9 cellular contexts compared by ENCODE assay signal in genomic region chr14:81565441-81566290, GRCh38. TPM values are rescaled to one million over a fixed set of nuclear protein-coding genes. Genes with fewer than 3 reads are reported as not detected.
A peak's percentile ranks its signal among the peaks of the same experiment; 100 is the strongest.
DNase-seq lines count a peak whose midpoint lies in the region; ATAC-seq and TF ChIP-seq lines count a peak whose summit lies in the region.
"Had no signal": no experiment of that assay in that cellular context is flagged by ENCODE, and none has a peak within 500 bp of the region (broad histone marks: within the 10 kb centered on the region; RNA-seq: fewer than 3 reads in every experiment).

No MANE protein-coding gene starts in this region.

- TF ChIP-seq CTCF in RWPE2 (IDR thresholded peaks at IDR 0.05; ENCODE audit: poor library complexity, severe bottlenecking) (peak; percentile 79), foreskin fibroblast (IDR thresholded peaks at IDR 0.05; ENCODE audit: low read depth, low read length) (peak; percentile 14), retinal pigment epithelial cell (conservative IDR thresholded peaks at IDR 0.05; ENCODE audit: low read depth, low read length) (peak; percentile 65)
- no peak for TF ChIP-seq CTCF in CD4-positive, alpha-beta T cell (IDR thresholded peaks at IDR 0.05)

- no peaks in the 10 kb centered on the region for H3K4me1 ChIP-seq in RWPE2 (ENCODE audit: insufficient read depth, poor library complexity, severe bottlenecking)
- H3K4me1 ChIP-seq in naive thymus-derived CD4-positive, alpha-beta T cell (ENCODE audit: control insufficient read depth in 2 of 2, insufficient read depth in 2 of 2, low read length in 2 of 2), result no peaks in the 10 kb centered on the region

- POLR2A ChIA-PET in naive thymus-derived CD4-positive, alpha-beta T cell (lab: Charles Lee), result no interaction called here
- POLR2A ChIA-PET in CD4-positive, alpha-beta T cell (lab: Charles Lee), result no interaction called here

- no peak overlapping the region for H3K27ac Mint-ChIP-seq in naive thymus-derived CD4-positive, alpha-beta T cell
- H3K27ac Mint-ChIP-seq in CD4-positive, alpha-beta T cell, result no peak overlapping the region
- H3K27ac Mint-ChIP-seq: T-cell had no signal

- intact Hi-C loops in naive thymus-derived CD4-positive, alpha-beta T cell (cut with micrococcal nuclease), result no loop called here
- intact Hi-C loops in CD4-positive, alpha-beta T cell (cut with DNase I, micrococcal nuclease), result no loop called here

- CTCF ChIA-PET in naive thymus-derived CD4-positive, alpha-beta T cell (lab: Charles Lee), result no interaction called here
- CTCF ChIA-PET in CD4-positive, alpha-beta T cell (lab: Charles Lee), result no interaction called here

- H3K9me3 Mint-ChIP-seq in naive thymus-derived CD4-positive, alpha-beta T cell, result peaks cover 0 to 3% (median 0%) of the 10 kb centered on the region in 11 donors
- H3K9me3 Mint-ChIP-seq in CD4-positive, alpha-beta T cell, result no peaks in the 10 kb centered on the region
- H3K9me3 Mint-ChIP-seq: T-cell had no signal

- H3K4me3 ChIP-seq in RWPE2 (ENCODE audit: severe bottlenecking) (no peak overlapping the region), foreskin fibroblast (ENCODE audit: low read depth in 1 of 2, low read length in 2 of 2) (no peak overlapping the region), retinal pigment epithelial cell (ENCODE audit: low read length) (no peak overlapping the region)
- no peak overlapping the region for H3K4me3 ChIP-seq in naive thymus-derived CD4-positive, alpha-beta T cell (ENCODE audit: low read length)

- H3K27me3 ChIP-seq in RWPE2 (ENCODE audit: insufficient read depth, poor library complexity, severe bottlenecking), result no peaks in the 10 kb centered on the region
- H3K27me3 ChIP-seq in naive thymus-derived CD4-positive, alpha-beta T cell (ENCODE audit: control insufficient read depth in 2 of 2, insufficient read depth in 2 of 2, low read length in 2 of 2), result no peaks in the 10 kb centered on the region
- no peaks in the 10 kb centered on the region for H3K27me3 ChIP-seq in CD4-positive, alpha-beta T cell (ENCODE audit: control insufficient read depth, insufficient read depth, low read length)

- H3K36me3 ChIP-seq in RWPE2 (ENCODE audit: low read depth), result no peaks in the 10 kb centered on the region
- H3K36me3 ChIP-seq in naive thymus-derived CD4-positive, alpha-beta T cell (ENCODE audit: control insufficient read depth in 2 of 3, insufficient read depth in 3 of 3, low read length in 3 of 3), result no peaks in the 10 kb centered on the region

- peak; percentile 65 for DNase-seq in DMS53 (lab: John Stamatoyannopoulos, UW)
- no peak for DNase-seq in RWPE2 (ENCODE audit: low spot score)
- peak in 1 of 2 donors; percentile 6 for DNase-seq in foreskin fibroblast
- no peak for DNase-seq in retinal pigment epithelial cell (ENCODE audit: low read depth)
- no peak for DNase-seq in naive thymus-derived CD4-positive, alpha-beta T cell
- no peak for DNase-seq in CD4-positive, alpha-beta T cell

- H3K36me3 Mint-ChIP-seq in naive thymus-derived CD4-positive, alpha-beta T cell, result no peaks in the 10 kb centered on the region
- no peaks in the 10 kb centered on the region for H3K36me3 Mint-ChIP-seq in CD4-positive, alpha-beta T cell (ENCODE audit: low read depth)
- H3K36me3 Mint-ChIP-seq: T-cell had no signal

- no peak overlapping the region for H3K4me3 Mint-ChIP-seq in naive thymus-derived CD4-positive, alpha-beta T cell
- no peak overlapping the region for H3K4me3 Mint-ChIP-seq in CD4-positive, alpha-beta T cell
- H3K4me3 Mint-ChIP-seq: T-cell had no signal

- peaks cover 4 to 26% (median 16%) of the 10 kb centered on the region in 5 donors for H3K27me3 Mint-ChIP-seq in naive thymus-derived CD4-positive, alpha-beta T cell
- H3K27me3 Mint-ChIP-seq in CD4-positive, alpha-beta T cell, result peaks cover 16% of the 10 kb centered on the region

- no peaks in the 10 kb centered on the region for H3K4me1 Mint-ChIP-seq in naive thymus-derived CD4-positive, alpha-beta T cell
- H3K4me1 Mint-ChIP-seq in CD4-positive, alpha-beta T cell (ENCODE audit: low read depth), result no peaks in the 10 kb centered on the region
- H3K4me1 Mint-ChIP-seq: T-cell had no signal

- no peaks in the 10 kb centered on the region for H3K9me3 ChIP-seq in RWPE2 (ENCODE audit: severe bottlenecking)
- H3K9me3 ChIP-seq in naive thymus-derived CD4-positive, alpha-beta T cell (ENCODE audit: control insufficient read depth in 2 of 3, low read length in 3 of 3), result no peaks in the 10 kb centered on the region
- H3K9me3 ChIP-seq in CD4-positive, alpha-beta T cell (ENCODE audit: control insufficient read depth, low read length), result no peaks in the 10 kb centered on the region

- no peak overlapping the region for H3K27ac ChIP-seq in RWPE2 (ENCODE audit: poor library complexity, severe bottlenecking)
- no peak overlapping the region for H3K27ac ChIP-seq in naive thymus-derived CD4-positive, alpha-beta T cell (ENCODE audit: low read depth, low read length)
- no peak overlapping the region for H3K27ac ChIP-seq in CD4-positive, alpha-beta T cell (ENCODE audit: low read depth, low read length)

- ATAC-seq in GM19043 (IDR thresholded peaks at IDR 0.05; ENCODE audit: low read depth, unreplicated experiment) (peak; percentile 79), HG03280 (IDR thresholded peaks at IDR 0.05; ENCODE audit: unreplicated experiment) (peak; percentile 74), RWPE2 (ENCODE audit: low read depth) (peak; percentile 44; the same call in 2 of the 3 replicates)
- no peak for ATAC-seq in naive thymus-derived CD4-positive, alpha-beta T cell
- ATAC-seq in CD4-positive, alpha-beta T cell (ENCODE audit: poor library complexity), result no peak
- ATAC-seq: T-cell had no signal

RNA-seq across cellular contexts. Expression of gene SEL1L, which starts 32.0 kb away (rescaled TPM):
- 10 to 100 TPM; 43.5 to 72.2 (median 57.0) TPM for total RNA-seq in naive thymus-derived CD4-positive, alpha-beta T cell
- 10 to 100 TPM; 15.4 to 17.7 TPM for polyA plus RNA-seq in naive thymus-derived CD4-positive, alpha-beta T cell
- 10 to 100 TPM; 40.6 to 46.4 TPM for total RNA-seq in CD4-positive, alpha-beta T cell

Comparison
In these comparisons a context has a peak if more than half of its experiments do, and no peak if none do; other contexts are left out.
1. ATAC-seq: peak in GM19043 (single experiment), HG03280 (single experiment) and RWPE2 (single experiment); none in naive thymus-derived CD4-positive, alpha-beta T cell (single experiment) and CD4-positive, alpha-beta T cell (single experiment).